In the genomic region with DNA sequence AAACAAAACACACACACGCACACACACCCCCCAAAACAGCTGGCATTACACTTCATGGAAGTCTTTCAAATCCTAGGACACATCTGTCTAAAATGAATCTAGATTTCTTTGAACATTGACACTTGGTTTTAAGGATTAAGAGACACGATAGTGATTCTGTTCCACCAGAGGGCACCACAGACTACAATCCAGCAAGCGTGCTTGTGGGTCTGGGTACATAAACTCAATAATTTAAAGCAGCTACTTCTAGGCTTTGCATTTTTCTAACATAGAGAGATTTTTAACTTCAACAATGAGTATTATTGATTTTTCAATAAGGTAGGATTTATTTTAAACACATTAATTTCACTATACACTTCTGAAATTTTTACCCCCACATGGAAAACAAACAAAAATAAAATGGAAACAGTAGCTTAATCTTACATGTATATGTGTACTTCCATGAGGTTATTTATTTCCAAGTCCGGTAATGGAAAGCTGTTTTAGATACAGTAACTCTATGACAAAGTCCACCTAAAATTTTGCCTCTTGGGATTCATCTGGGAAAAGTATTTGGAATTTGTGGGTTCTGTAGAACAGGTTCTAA, we compare ENCODE assay signal across 8 cellular contexts.
DNase-seq lines count a peak whose midpoint lies in the region; ATAC-seq and TF ChIP-seq lines count a peak whose summit lies in the region.

No MANE protein-coding gene starts in this region.

- H3K4me3 Mint-ChIP-seq in naive thymus-derived CD4-positive, alpha-beta T cell, result no peak overlapping the region

- no peak for TF ChIP-seq POLR2A in stomach (IDR thresholded peaks at IDR 0.05)

- CTCF ChIA-PET in naive thymus-derived CD4-positive, alpha-beta T cell (lab: Charles Lee), result interaction anchor here (0.6 to 4.6 kb wide), 18 partner anchors 9 to 1570 kb away, joined by 3 to 44 read pairs (median 3); no protein-coding TSS in a partner anchor

- no peak for TF ChIP-seq EP300 in stomach (IDR thresholded peaks at IDR 0.05)

- DNase-seq in GF-D8 (lab: John Stamatoyannopoulos, UW) (peak; percentile 16), NCI-H748 treated with DMSO at 0.1 percent for 48 hours (lab: John Stamatoyannopoulos, UW) (peak; percentile 26), epidermal melanocyte (ENCODE audit: insufficient read length, low spot score) (peak; percentile 55), stomach (peak; percentile 55)
- DNase-seq in activated CD8-positive, alpha-beta memory T cell treated with anti-CD3 and anti-CD28 coated beads for 4 hours (ENCODE audit: low read depth in 2 of 2), result peak; percentile 7 to 34
- DNase-seq in naive thymus-derived CD4-positive, alpha-beta T cell, result peak in 8 of 9 donors; percentile 25 to 73 (median 63)

- H3K27me3 Mint-ChIP-seq in naive thymus-derived CD4-positive, alpha-beta T cell, result peaks cover 17 to 34% (median 28%) of the 10 kb centered on the region in 5 donors

- H3K9me3 ChIP-seq in naive thymus-derived CD4-positive, alpha-beta T cell (ENCODE audit: control insufficient read depth in 2 of 3, low read length in 3 of 3), result no peaks in the 10 kb centered on the region
- H3K9me3 ChIP-seq in stomach, result no peaks in the 10 kb centered on the region

- no peaks in the 10 kb centered on the region for H3K36me3 Mint-ChIP-seq in naive thymus-derived CD4-positive, alpha-beta T cell

- peak in 4 of 7 experiments; percentile 22 to 74 (median 54) for TF ChIP-seq CTCF in stomach (IDR thresholded peaks at IDR 0.05)

- H3K36me3 ChIP-seq in naive thymus-derived CD4-positive, alpha-beta T cell (ENCODE audit: control insufficient read depth in 2 of 3, insufficient read depth in 3 of 3, low read length in 3 of 3), result no peaks in the 10 kb centered on the region
- no peaks in the 10 kb centered on the region for H3K36me3 ChIP-seq in stomach

- ATAC-seq in HG02981 (IDR thresholded peaks at IDR 0.05; ENCODE audit: unreplicated experiment) (peak; percentile 53), HG03571 (IDR thresholded peaks at IDR 0.05; ENCODE audit: unreplicated experiment) (no peak)
- peak; percentile 68 for ATAC-seq in naive thymus-derived CD4-positive, alpha-beta T cell

- H3K4me1 ChIP-seq in naive thymus-derived CD4-positive, alpha-beta T cell (ENCODE audit: control insufficient read depth in 2 of 2, insufficient read depth in 2 of 2, low read length in 2 of 2), result no peaks in the 10 kb centered on the region
- no peaks in the 10 kb centered on the region for H3K4me1 ChIP-seq in stomach

- H3K4me1 Mint-ChIP-seq in naive thymus-derived CD4-positive, alpha-beta T cell, result peaks cover 0 to 7% (median 4%) of the 10 kb centered on the region in 7 donors

- no peaks in the 10 kb centered on the region for H3K27me3 ChIP-seq in naive thymus-derived CD4-positive, alpha-beta T cell (ENCODE audit: control insufficient read depth in 2 of 2, insufficient read depth in 2 of 2, low read length in 2 of 2)
- H3K27me3 ChIP-seq in stomach, result no peaks in the 10 kb centered on the region

- H3K27ac ChIP-seq in naive thymus-derived CD4-positive, alpha-beta T cell (ENCODE audit: low read depth, low read length), result no peak overlapping the region
- no peak overlapping the region for H3K27ac ChIP-seq in stomach

- no peak overlapping the region for H3K27ac Mint-ChIP-seq in naive thymus-derived CD4-positive, alpha-beta T cell

- POLR2A ChIA-PET in naive thymus-derived CD4-positive, alpha-beta T cell (lab: Charles Lee), result interaction anchor here (0.6 kb wide), 1 partner anchor 653 kb away, joined by 3 read pairs; no protein-coding TSS in a partner anchor

- 16 to 20% (median 17%) methylated on average over 4 of the region's 4 CpGs for WGBS in stomach, 5 donors

- H3K9me3 Mint-ChIP-seq in naive thymus-derived CD4-positive, alpha-beta T cell, result no peaks in the 10 kb centered on the region

- intact Hi-C loops in naive thymus-derived CD4-positive, alpha-beta T cell (cut with micrococcal nuclease), result loop anchor here (1.0 to 5.0 kb wide), 8 partner anchors 71 to 1090 kb away; no protein-coding TSS in a partner anchor
- intact Hi-C loops in stomach (cut with DNase I; ENCODE audit: low total_unique reads), result no loop called here

- no peak overlapping the region for H3K4me3 ChIP-seq in naive thymus-derived CD4-positive, alpha-beta T cell (ENCODE audit: low read length)
- H3K4me3 ChIP-seq in stomach, result no peak overlapping the region
